In genomic region chr10:74502963-74503608, GRCh38 we compare ENCODE assay signal across 9 cellular contexts.
A peak's percentile ranks its signal among the peaks of the same experiment; 100 is the strongest.
DNase-seq lines count a peak whose midpoint lies in the region; ATAC-seq and TF ChIP-seq lines count a peak whose summit lies in the region.
"Had no signal": no experiment of that assay in that cellular context is flagged by ENCODE, and none has a peak within 500 bp of the region (broad histone marks: within the 10 kb centered on the region; RNA-seq: fewer than 3 reads in every experiment).

No MANE protein-coding gene starts in this region.

- ATAC-seq in stimulated activated naive CD8-positive, alpha-beta T cell treated with anti-CD3 and anti-CD28 coated beads, Interleukin-15, amount 100 ng/mL, for 72 hours = peak; percentile 85

- intact Hi-C loops in ovary (cut with DNase I) = no loop called here

- H3K4me3 Mint-ChIP-seq in activated naive CD4-positive, alpha-beta T cell treated with anti-CD3 and anti-CD28 coated beads, Interleukin-2, amount 50 U/mL, for 24 hours = peak overlapping the region; percentile 27
- peak overlapping the region; percentile 6 to 52 for H3K4me3 Mint-ChIP-seq in stimulated activated naive CD8-positive, alpha-beta T cell treated with anti-CD3 and anti-CD28 coated beads, Interleukin-15, amount 100 ng/mL, for 72 hours
- H3K4me3 Mint-ChIP-seq: CD4-positive, alpha-beta memory T cell had no signal

- H3K4me1 Mint-ChIP-seq in activated naive CD4-positive, alpha-beta T cell treated with anti-CD3 and anti-CD28 coated beads, Interleukin-2, amount 50 U/mL, for 24 hours = peaks cover 47% of the 10 kb centered on the region
- H3K4me1 Mint-ChIP-seq in stimulated activated naive CD8-positive, alpha-beta T cell treated with anti-CD3 and anti-CD28 coated beads, Interleukin-15, amount 100 ng/mL, for 72 hours = peaks cover 35% of the 10 kb centered on the region

- H3K27ac Mint-ChIP-seq in activated naive CD4-positive, alpha-beta T cell treated with anti-CD3 and anti-CD28 coated beads, Interleukin-2, amount 50 U/mL, for 24 hours = peak overlapping the region; percentile 71
- H3K27ac Mint-ChIP-seq in stimulated activated naive CD8-positive, alpha-beta T cell treated with anti-CD3 and anti-CD28 coated beads, Interleukin-15, amount 100 ng/mL, for 72 hours = peak overlapping the region in 1 of 2 donors; percentile 86

- WGBS in ovary, 3 donors = 76 to 90% (median 90%) methylated on average over 1 of the region's 1 CpG

- no peaks in the 10 kb centered on the region for H3K27me3 ChIP-seq in ovary

- H3K9me3 ChIP-seq in ovary = no peaks in the 10 kb centered on the region

- no peak overlapping the region for H3K27ac ChIP-seq in ovary

- TF ChIP-seq CTCF in epithelial cell of esophagus (IDR thresholded peaks at IDR 0.05; ENCODE audit: insufficient read depth, low read depth, low read length, missing control alignments) = no peak
- TF ChIP-seq CTCF in ovary (IDR thresholded peaks at IDR 0.05) = no peak

- no peak for TF ChIP-seq POLR2A in ovary (IDR thresholded peaks at IDR 0.05)

- no peak for TF ChIP-seq EP300 in ovary (IDR thresholded peaks at IDR 0.05)

- no peaks in the 10 kb centered on the region for H3K27me3 Mint-ChIP-seq in activated naive CD4-positive, alpha-beta T cell treated with anti-CD3 and anti-CD28 coated beads, Interleukin-2, amount 50 U/mL, for 24 hours
- H3K27me3 Mint-ChIP-seq in stimulated activated naive CD8-positive, alpha-beta T cell treated with anti-CD3 and anti-CD28 coated beads, Interleukin-15, amount 100 ng/mL, for 72 hours = no peaks in the 10 kb centered on the region
- H3K27me3 Mint-ChIP-seq: CD4-positive, alpha-beta memory T cell had no signal

- peaks cover 45% of the 10 kb centered on the region for H3K36me3 Mint-ChIP-seq in activated naive CD4-positive, alpha-beta T cell treated with anti-CD3 and anti-CD28 coated beads, Interleukin-2, amount 50 U/mL, for 24 hours

- peaks cover 11% of the 10 kb centered on the region for H3K9me3 Mint-ChIP-seq in activated naive CD4-positive, alpha-beta T cell treated with anti-CD3 and anti-CD28 coated beads, Interleukin-2, amount 50 U/mL, for 24 hours
- peaks cover 18% of the 10 kb centered on the region in 2 donors for H3K9me3 Mint-ChIP-seq in stimulated activated naive CD8-positive, alpha-beta T cell treated with anti-CD3 and anti-CD28 coated beads, Interleukin-15, amount 100 ng/mL, for 72 hours

- no peak overlapping the region for H3K4me3 ChIP-seq in epithelial cell of esophagus (ENCODE audit: low read length)
- no peak overlapping the region for H3K4me3 ChIP-seq in ovary

- DNase-seq in activated naive CD4-positive, alpha-beta T cell treated with Interleukin-2 at 50 U/mL for 16 hours = no peak
- DNase-seq in RKO (ENCODE audit: low spot score) (peak; percentile 37), epithelial cell of esophagus (ENCODE audit: low read depth) (peak; percentile 53), 8988T (no peak), ovary (no peak)
- DNase-seq in stimulated activated naive CD8-positive, alpha-beta T cell treated with anti-CD3 and anti-CD28 coated beads, Interleukin-15, amount 100 ng/mL, for 72 hours = no peak
- no peak for DNase-seq in effector CD4-positive, alpha-beta T cell
- DNase-seq: CD4-positive, alpha-beta memory T cell had no signal

- H3K36me3 ChIP-seq in ovary = no peaks in the 10 kb centered on the region

- peaks cover 2% of the 10 kb centered on the region for H3K4me1 ChIP-seq in ovary (ENCODE audit: insufficient read depth)

Comparison
In these comparisons a context has a peak if more than half of its experiments do, and no peak if none do; other contexts are left out.
1. DNase-seq: peak in RKO (single experiment) and epithelial cell of esophagus (single experiment); none in activated naive CD4-positive, alpha-beta T cell treated with Interleukin-2 at 50 U/mL for 16 hours (single experiment), stimulated activated naive CD8-positive, alpha-beta T cell treated with anti-CD3 and anti-CD28 coated beads, Interleukin-15, amount 100 ng/mL, for 72 hours (0 of 2), 8988T (single experiment), ovary (0 of 5) and effector CD4-positive, alpha-beta T cell (single experiment).